Comparison of ENCODE assay signal across 27 cellular contexts in the genomic region with DNA sequence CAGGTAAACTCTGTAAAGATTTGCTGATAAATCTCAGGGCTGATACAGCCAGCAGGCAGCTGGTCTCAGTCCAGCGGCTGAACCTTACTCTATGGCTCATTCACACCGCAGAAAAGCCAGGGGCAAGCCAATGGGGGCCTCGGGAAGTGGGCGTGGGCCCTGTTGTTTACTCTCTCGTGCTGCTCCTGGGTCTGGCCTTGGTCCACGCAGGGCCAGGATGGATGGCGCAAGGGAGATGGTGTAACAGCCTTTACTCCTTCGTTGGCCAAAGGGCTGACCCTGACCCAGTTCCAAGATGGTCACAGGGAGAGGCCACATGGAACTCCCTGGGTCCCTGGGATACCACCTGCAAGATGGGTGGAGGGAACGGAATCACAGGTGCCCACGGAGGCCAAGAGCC. TPM values are rescaled to one million over a fixed set of nuclear protein-coding genes. Genes with fewer than 3 reads are reported as not detected.
"Had no signal": no experiment of that assay in that cellular context is flagged by ENCODE, and none has a peak within 500 bp of the region (broad histone marks: within the 10 kb centered on the region; RNA-seq: fewer than 3 reads in every experiment).

No MANE protein-coding gene starts in this region.

- H3K27me3 ChIP-seq: neutrophil, testis had no signal

- ATAC-seq: activated CD4-positive, alpha-beta T cell treated with anti-CD3 and anti-CD28 coated beads for 36 hours; activated naive CD4-positive, alpha-beta T cell treated with anti-CD3 and anti-CD28 coated beads, Interleukin-2, amount 50 U/mL, for 72 hours; activated T-helper 17 cell treated with anti-CD3 and anti-CD28 coated beads, Interleukin-2, amount 50 U/mL, for 72 hours; left colon; natural killer cell treated with Interleukin-12 subunit alpha and Interleukin-12 subunit beta and Interleukin-15 and Interleukin-18, amount 100 ng/mL, for 72 hours; stimulated activated naive B cell treated with anti-CD40 and anti-IgM and Interleukin-4, amounts not matched to agents 10 μg/mL and 1 μg/mL and 100 μg/mL, for 72 hours had no signal

- H3K9me3 ChIP-seq: heart right ventricle, neutrophil, sigmoid colon, testis had no signal

- DNase-seq: activated CD4-positive, alpha-beta T cell treated with anti-CD3 and anti-CD28 coated beads for 36 hours; activated CD4-positive, alpha-beta T cell treated with anti-CD3 and anti-CD28 coated beads, Interleukin-2, amount 50 U/mL, for 4 hours; activated CD8-positive, alpha-beta memory T cell treated with anti-CD3 and anti-CD28 coated beads for 24 hours; activated CD8-positive, alpha-beta memory T cell treated with anti-CD3 and anti-CD28 coated beads, Interleukin-2, amount 50 U/mL, for 4 hours; activated T-cell treated with anti-CD3 and anti-CD28 coated beads, Interleukin-2, amount 50 U/mL, for 24 hours; central memory CD4-positive, alpha-beta T cell; dermis blood vessel endothelial cell; effector CD8-positive, alpha-beta T cell; erythroblast; foreskin fibroblast; heart right ventricle; left colon; sigmoid colon; stimulated activated CD4-positive, alpha-beta T cell treated with anti-CD3 and anti-CD28 coated beads, Interleukin-2, amount 100 ng/mL, for 48 hours; stimulated activated CD8-positive, alpha-beta memory T cell treated with anti-CD3 and anti-CD28 coated beads, Interleukin-4, amount 100 ng/mL, for 48 hours; stimulated activated naive B cell treated with anti-CD40 and anti-IgM and Interleukin-4, amounts not matched to agents 10 μg/mL and 1 μg/mL and 100 μg/mL, for 72 hours; T-helper 9 cell; testis had no signal

- H3K36me3 ChIP-seq: heart right ventricle, neutrophil, sigmoid colon had no signal

- H3K4me3 ChIP-seq: heart right ventricle, sigmoid colon, testis had no signal

- H3K27ac ChIP-seq: heart right ventricle, neutrophil, sigmoid colon, testis had no signal

- H3K4me1 ChIP-seq: testis had no signal

RNA-seq across cellular contexts. Expression of a gene that starts 16.2 kb away (rescaled TPM):
- total RNA-seq: activated CD4-positive, alpha-beta T cell treated with anti-CD3 and anti-CD28 coated beads for 36 hours; activated naive CD4-positive, alpha-beta T cell treated with anti-CD3 and anti-CD28 coated beads, Interleukin-2, amount 50 U/mL, for 72 hours; activated T-helper 17 cell treated with anti-CD3 and anti-CD28 coated beads, Interleukin-2, amount 50 U/mL, for 72 hours; astrocyte; dermis blood vessel endothelial cell; fibroblast of lung; lung microvascular endothelial cell; natural killer cell treated with Interleukin-12 subunit alpha and Interleukin-12 subunit beta and Interleukin-15 and Interleukin-18, amount 100 ng/mL, for 72 hours; T-helper 1 cell treated with Interleukin-12 subunit alpha and Interleukin-12 subunit beta and Interleukin-4 antibody, amounts not matched to agents 30 ng/mL and 1 ng/mL, for 36 hours had no signal
- polyA plus RNA-seq: fibroblast of lung, keratinocyte had no signal

RNA-seq across cellular contexts. Expression of a gene that starts 24.4 kb away (rescaled TPM):
- total RNA-seq: activated CD4-positive, alpha-beta T cell treated with anti-CD3 and anti-CD28 coated beads for 36 hours; activated naive CD4-positive, alpha-beta T cell treated with anti-CD3 and anti-CD28 coated beads, Interleukin-2, amount 50 U/mL, for 72 hours; activated T-helper 17 cell treated with anti-CD3 and anti-CD28 coated beads, Interleukin-2, amount 50 U/mL, for 72 hours; astrocyte; dermis blood vessel endothelial cell; fibroblast of lung; heart right ventricle; left colon; lung microvascular endothelial cell; natural killer cell treated with Interleukin-12 subunit alpha and Interleukin-12 subunit beta and Interleukin-15 and Interleukin-18, amount 100 ng/mL, for 72 hours; sigmoid colon; T-helper 1 cell treated with Interleukin-12 subunit alpha and Interleukin-12 subunit beta and Interleukin-4 antibody, amounts not matched to agents 30 ng/mL and 1 ng/mL, for 36 hours; testis had no signal
- polyA plus RNA-seq: fibroblast of lung, heart right ventricle, keratinocyte, sigmoid colon had no signal
